12 cellular contexts compared by ENCODE assay signal in genomic region chr5:65394078-65394477, GRCh38.
DNase-seq lines count a peak whose midpoint lies in the region; ATAC-seq and TF ChIP-seq lines count a peak whose summit lies in the region.
"Had no signal": no experiment of that assay in that cellular context is flagged by ENCODE, and none has a peak within 500 bp of the region (broad histone marks: within the 10 kb centered on the region; RNA-seq: fewer than 3 reads in every experiment).

No MANE protein-coding gene starts in this region.

- ATAC-seq in lower lobe of right lung (peak; percentile 27 to 46), GM19035 (IDR thresholded peaks at IDR 0.05; ENCODE audit: unreplicated experiment) (no peak), T-cell (replicated peaks in 1 of 4) (no peak)
- ATAC-seq: activated CD4-positive, alpha-beta T cell treated with anti-CD3 and anti-CD28 coated beads for 36 hours; stimulated activated memory B cell treated with anti-CD40 and anti-IgM and Interleukin-4, amounts not matched to agents 10 μg/mL and 1 μg/mL and 100 μg/mL, for 72 hours had no signal

- H3K4me3 Mint-ChIP-seq in T-cell, result no peak overlapping the region
- H3K4me3 Mint-ChIP-seq: activated CD4-positive, alpha-beta T cell treated with anti-CD3 and anti-CD28 coated beads for 36 hours; stimulated activated memory B cell treated with anti-CD40 and anti-IgM and Interleukin-4, amounts not matched to agents 10 μg/mL and 1 μg/mL and 100 μg/mL, for 72 hours had no signal

- DNase-seq in ACHN (peak; percentile 66), HuH-7 (ENCODE audit: low spot score) (peak; percentile 19), epithelial cell of proximal tubule (ENCODE audit: low read depth) (peak; percentile 67), lower lobe of right lung (no peak), NCI-H510A (lab: John Stamatoyannopoulos, UW) (no peak), T-cell (no peak), GM13976 (ENCODE audit: low spot score) (no peak)
- DNase-seq: activated CD4-positive, alpha-beta T cell treated with anti-CD3 and anti-CD28 coated beads for 36 hours had no signal

- H3K4me1 Mint-ChIP-seq in T-cell, result no peaks in the 10 kb centered on the region
- H3K4me1 Mint-ChIP-seq: activated CD4-positive, alpha-beta T cell treated with anti-CD3 and anti-CD28 coated beads for 36 hours; stimulated activated memory B cell treated with anti-CD40 and anti-IgM and Interleukin-4, amounts not matched to agents 10 μg/mL and 1 μg/mL and 100 μg/mL, for 72 hours had no signal

- H3K36me3 ChIP-seq in lower lobe of right lung, result no peaks in the 10 kb centered on the region
- H3K36me3 ChIP-seq: prostate gland had no signal

- POLR2A ChIA-PET in T-cell (lab: Charles Lee), result no interaction called here

- no peak overlapping the region for H3K27ac ChIP-seq in lower lobe of right lung
- H3K27ac ChIP-seq: C4-2B, prostate gland had no signal

- H3K27me3 Mint-ChIP-seq in T-cell, result no peaks in the 10 kb centered on the region
- H3K27me3 Mint-ChIP-seq: activated CD4-positive, alpha-beta T cell treated with anti-CD3 and anti-CD28 coated beads for 36 hours; stimulated activated memory B cell treated with anti-CD40 and anti-IgM and Interleukin-4, amounts not matched to agents 10 μg/mL and 1 μg/mL and 100 μg/mL, for 72 hours had no signal

- in situ Hi-C loops in ACHN (cut with HindIII; ENCODE audit: low pct_ligation_motif_present, low pct_unique_long_range_greater_than_20kb, low sequenced_read_pairs) (no loop called here), GM13976 (cut with MboI; ENCODE audit: low sequenced_read_pairs, unreplicated experiment) (no loop called here)

- CTCF ChIA-PET in T-cell (lab: Charles Lee), result no interaction called here

- H3K4me1 ChIP-seq in lower lobe of right lung, result no peaks in the 10 kb centered on the region
- H3K4me1 ChIP-seq: prostate gland had no signal

- H3K4me3 ChIP-seq in epithelial cell of proximal tubule (ENCODE audit: low read depth, low read length), result no peak overlapping the region
- no peak overlapping the region for H3K4me3 ChIP-seq in lower lobe of right lung
- H3K4me3 ChIP-seq: prostate gland had no signal

- intact Hi-C loops in lower lobe of right lung (cut with DNase I), result no loop called here

- H3K9me3 ChIP-seq in lower lobe of right lung, result no peaks in the 10 kb centered on the region
- H3K9me3 ChIP-seq: prostate gland had no signal

- no peaks in the 10 kb centered on the region for H3K27me3 ChIP-seq in lower lobe of right lung (ENCODE audit: low read depth)

- H3K36me3 Mint-ChIP-seq in T-cell, result no peaks in the 10 kb centered on the region
- H3K36me3 Mint-ChIP-seq: stimulated activated memory B cell treated with anti-CD40 and anti-IgM and Interleukin-4, amounts not matched to agents 10 μg/mL and 1 μg/mL and 100 μg/mL, for 72 hours had no signal

- H3K9me3 Mint-ChIP-seq in T-cell, result no peaks in the 10 kb centered on the region
- H3K9me3 Mint-ChIP-seq: stimulated activated memory B cell treated with anti-CD40 and anti-IgM and Interleukin-4, amounts not matched to agents 10 μg/mL and 1 μg/mL and 100 μg/mL, for 72 hours had no signal

- no peak for TF ChIP-seq CTCF in epithelial cell of proximal tubule (conservative IDR thresholded peaks at IDR 0.05; ENCODE audit: low read depth, low read length)
- TF ChIP-seq CTCF in lower lobe of right lung (IDR thresholded peaks at IDR 0.05), result no peak
- no peak for TF ChIP-seq CTCF in GM13976 (IDR thresholded peaks at IDR 0.05; ENCODE audit: borderline replicate concordance, control extremely low read depth, extremely low read depth, insufficient read depth, missing control alignments)

- H3K27ac Mint-ChIP-seq in T-cell, result no peak overlapping the region
- H3K27ac Mint-ChIP-seq: activated CD4-positive, alpha-beta T cell treated with anti-CD3 and anti-CD28 coated beads for 36 hours; stimulated activated memory B cell treated with anti-CD40 and anti-IgM and Interleukin-4, amounts not matched to agents 10 μg/mL and 1 μg/mL and 100 μg/mL, for 72 hours had no signal

Comparison
In these comparisons a context has a peak if more than half of its experiments do, and no peak if none do; other contexts are left out.
1. DNase-seq: peak in ACHN (single experiment), HuH-7 (single experiment) and epithelial cell of proximal tubule (single experiment); none in lower lobe of right lung (single experiment), NCI-H510A (single experiment), T-cell (0 of 34) and GM13976 (single experiment).
2. ATAC-seq: peak in lower lobe of right lung (2 of 2); none in GM19035 (single experiment) and T-cell (0 of 4).